In genomic region chr11:118042791-118043190, GRCh38 we compare ENCODE assay signal across 27 cellular contexts. TPM values are rescaled to one million over a fixed set of nuclear protein-coding genes. Genes with fewer than 3 reads are reported as not detected.
A peak's percentile ranks its signal among the peaks of the same experiment; 100 is the strongest.
DNase-seq lines count a peak whose midpoint lies in the region; ATAC-seq, FAIRE-seq and TF ChIP-seq lines count a peak whose summit lies in the region.
"Had no signal": no experiment of that assay in that cellular context is flagged by ENCODE, and none has a peak within 500 bp of the region (broad histone marks: within the 10 kb centered on the region; RNA-seq: fewer than 3 reads in every experiment).

No MANE protein-coding gene starts in this region.

- no peak overlapping the region for H3K4me2 ChIP-seq in K562 (ENCODE audit: insufficient read depth, low read length)

- no peak overlapping the region for H3K4me3 ChIP-seq in K562
- H3K4me3 ChIP-seq: HAP-1, left lung, MG63, SJSA1, vagina had no signal

- no peak for TF ChIP-seq RAD21 in K562 (CRISPR knock-in tag; conservative IDR thresholded peaks at IDR 0.05 in 1 of 2, IDR thresholded peaks at IDR 0.05 in 1 of 2)

- no peaks in the 10 kb centered on the region for H3K36me3 Mint-ChIP-seq in natural killer cell treated with Interleukin-12 subunit alpha and Interleukin-12 subunit beta and Interleukin-15 and Interleukin-18, amount 100 ng/mL, for 72 hours
- H3K36me3 Mint-ChIP-seq in natural killer cell (no peaks in the 10 kb centered on the region), T-cell (peaks cover 5% of the 10 kb centered on the region)

- no peak overlapping the region for H3K9ac ChIP-seq in K562 (ENCODE audit: insufficient read depth in 1 of 2, low read depth in 2 of 2, low read length in 2 of 2)

- in situ Hi-C loops in K562 (cut with MboI), result no loop called here

- H4K20me1 ChIP-seq in K562 (replicated peaks; ENCODE audit: control insufficient read depth, insufficient read depth, low read length), result no peaks in the 10 kb centered on the region

- no peaks in the 10 kb centered on the region for H3K9me3 Mint-ChIP-seq in natural killer cell treated with Interleukin-12 subunit alpha and Interleukin-12 subunit beta and Interleukin-15 and Interleukin-18, amount 100 ng/mL, for 72 hours
- H3K9me3 Mint-ChIP-seq in natural killer cell (no peaks in the 10 kb centered on the region), T-cell (no peaks in the 10 kb centered on the region)
- H3K9me3 Mint-ChIP-seq: activated B cell treated with CpG ODN at 0.5 μM for 24 hours, neural crest cell had no signal

- peak overlapping the region; percentile 17 to 70 for H3K27ac Mint-ChIP-seq in natural killer cell treated with Interleukin-12 subunit alpha and Interleukin-12 subunit beta and Interleukin-15 and Interleukin-18, amount 100 ng/mL, for 72 hours
- H3K27ac Mint-ChIP-seq in natural killer cell (no peak overlapping the region), T-cell (peak overlapping the region; percentile 87 to 88)
- H3K27ac Mint-ChIP-seq: activated B cell treated with CpG ODN at 0.5 μM for 24 hours, progenitor cell of endocrine pancreas had no signal

- intact Hi-C loops in natural killer cell (cut with micrococcal nuclease) (no loop called here), K562 (cut with micrococcal nuclease) (no loop called here)

- DNase-seq in natural killer cell treated with Interleukin-12 subunit alpha and Interleukin-12 subunit beta and Interleukin-15 and Interleukin-18, amount 100 ng/mL, for 72 hours (ENCODE audit: low spot score), result no peak
- DNase-seq in natural killer cell (no peak), T-cell (no peak), K562 (ENCODE audit: extremely low read depth in 1 of 4, low spot score in 3 of 4) (no peak), T1000 (lab: John Stamatoyannopoulos, UW) (no peak), inferior parietal cortex (ENCODE audit: extremely low spot score) (no peak)
- DNase-seq: activated B cell treated with CpG ODN at 0.5 μM for 24 hours, activated gamma-delta T cell, cerebellar nuclear complex, DMS53, foreskin keratinocyte, GF-D8, left lung, MG63, NCI-H1436 treated with DMSO at 0.1 percent for 48 hours, NCI-H510A treated with DMSO at 0.1 percent for 48 hours, T-helper 9 cell had no signal

- H3K27ac ChIP-seq in K562 (ENCODE audit: extremely low read depth, low read depth, low read length), result no peak overlapping the region
- H3K27ac ChIP-seq: foreskin keratinocyte, left lung, SJSA1, vagina had no signal

- H3K79me2 ChIP-seq in K562 (ENCODE audit: control insufficient read depth, insufficient read depth, low read length), result no peaks in the 10 kb centered on the region

- no peak for TF ChIP-seq EP300 in K562 (IDR thresholded peaks at IDR 0.05; ENCODE audit: low read length)

- H3K4me1 Mint-ChIP-seq in natural killer cell treated with Interleukin-12 subunit alpha and Interleukin-12 subunit beta and Interleukin-15 and Interleukin-18, amount 100 ng/mL, for 72 hours (ENCODE audit: low read depth in 2 of 2), result peaks cover 38 to 57% of the 10 kb centered on the region in 2 donors
- peaks cover 41 to 48% of the 10 kb centered on the region in 2 donors for H3K4me1 Mint-ChIP-seq in natural killer cell
- peaks cover 72 to 85% (median 78%) of the 10 kb centered on the region in 3 donors for H3K4me1 Mint-ChIP-seq in T-cell

- H3K9me3 ChIP-seq in K562 (replicated peaks; ENCODE audit: control insufficient read depth, insufficient read depth, low read depth, low read length), result no peaks in the 10 kb centered on the region
- H3K9me3 ChIP-seq: HAP-1, left lung, MG63, SJSA1, vagina had no signal

- H3K9me1 ChIP-seq in K562 (ENCODE audit: control insufficient read depth, insufficient read depth, low read length), result no peaks in the 10 kb centered on the region

- no peak for TF ChIP-seq CTCF in natural killer cell (IDR thresholded peaks at IDR 0.05)
- no peak for TF ChIP-seq CTCF in K562 (IDR thresholded peaks at IDR 0.05 in 2 of 3, conservative IDR thresholded peaks at IDR 0.05 in 1 of 3; ENCODE audit: insufficient read depth in 2 of 3, low read depth in 1 of 3, low read length in 3 of 3)

- no peak overlapping the region for H3K4me3 Mint-ChIP-seq in natural killer cell treated with Interleukin-12 subunit alpha and Interleukin-12 subunit beta and Interleukin-15 and Interleukin-18, amount 100 ng/mL, for 72 hours
- H3K4me3 Mint-ChIP-seq in natural killer cell, result no peak overlapping the region
- H3K4me3 Mint-ChIP-seq in T-cell, result peak overlapping the region in 1 of 3 donors; percentile 43
- H3K4me3 Mint-ChIP-seq: activated B cell treated with CpG ODN at 0.5 μM for 24 hours, neural crest cell had no signal

- CTCF ChIA-PET in T-cell (lab: Charles Lee), result no interaction called here
- CTCF ChIA-PET in K562 (lab: Yijun Ruan, JAX; ENCODE audit: low intra/inter-chr PET ratio), result no interaction called here

- H3K27me3 ChIP-seq in K562 (ENCODE audit: control insufficient read depth in 2 of 2, insufficient read depth in 2 of 2, low read length in 2 of 2), result no peaks in the 10 kb centered on the region
- H3K27me3 ChIP-seq: left lung, MG63, SJSA1, vagina had no signal

- POLR2A ChIA-PET in T-cell (lab: Charles Lee), result no interaction called here
- POLR2A ChIA-PET in K562 (lab: Yijun Ruan, JAX), result interaction anchor here (0.5 kb wide), 1 partner anchor 96 kb away, joined by 3 read pairs; no protein-coding TSS in a partner anchor

- no TSS peak for BruUV-seq in K562 (replicated peaks; lab: Mats Ljungman, UMichigan)

- no peak for TF ChIP-seq POLR2A in K562 (conservative IDR thresholded peaks at IDR 0.05)

- no peaks in the 10 kb centered on the region for H3K36me3 ChIP-seq in K562 (ENCODE audit: control insufficient read depth, insufficient read depth, low read length)
- H3K36me3 ChIP-seq: HAP-1, left lung, MG63, SJSA1, vagina had no signal

- no peak for ATAC-seq in natural killer cell treated with Interleukin-12 subunit alpha and Interleukin-12 subunit beta and Interleukin-15 and Interleukin-18, amount 100 ng/mL, for 72 hours
- ATAC-seq in natural killer cell, result no peak
- peak in 1 of 4 experiments; percentile 24 for ATAC-seq in T-cell (replicated peaks in 1 of 4)
- ATAC-seq in K562, result no peak
- ATAC-seq in GM18870 (IDR thresholded peaks at IDR 0.05; ENCODE audit: unreplicated experiment), result no peak
- ATAC-seq: foreskin keratinocyte, left lung had no signal

- H3K27me3 Mint-ChIP-seq in natural killer cell treated with Interleukin-12 subunit alpha and Interleukin-12 subunit beta and Interleukin-15 and Interleukin-18, amount 100 ng/mL, for 72 hours, result no peaks in the 10 kb centered on the region
- H3K27me3 Mint-ChIP-seq in natural killer cell (ENCODE audit: low read depth in 2 of 2), result no peaks in the 10 kb centered on the region
- no peaks in the 10 kb centered on the region for H3K27me3 Mint-ChIP-seq in T-cell
- H3K27me3 Mint-ChIP-seq: activated B cell treated with CpG ODN at 0.5 μM for 24 hours had no signal

- WGBS in K562 (ENCODE audit: insufficient coverage, low coverage, missing lambda C conversion rate), result 48% methylated on average over 4 of the region's 4 CpGs

- FAIRE-seq in K562 (lab: Jason Lieb, UNC), result peak; percentile 56
- FAIRE-seq: astrocyte, RCC 7860 had no signal

- H2AFZ ChIP-seq in K562 (ENCODE audit: low read depth, low read length), result no peak overlapping the region; the same call in 1 of the 2 replicates

- peaks cover 0 to 9% of the 10 kb centered on the region in 2 experiments; a peak in 2 of 5 replicates for H3K4me1 ChIP-seq in K562 (replicated peaks in 1 of 2; ENCODE audit: control insufficient read depth in 2 of 2, insufficient read depth in 2 of 2, low read length in 2 of 2)
- H3K4me1 ChIP-seq: HAP-1, left lung, SJSA1, vagina had no signal

RNA-seq across cellular contexts. Expression of gene TMPRSS4, which starts 34.1 kb away (rescaled TPM):
- total RNA-seq in natural killer cell treated with Interleukin-12 subunit alpha and Interleukin-12 subunit beta and Interleukin-15 and Interleukin-18, amount 100 ng/mL, for 72 hours, result under 1 TPM in 1 of 2 donors, not detected in 1; 0.19 TPM
- total RNA-seq in natural killer cell (not detected), T-cell (under 1 TPM in 2 of 5 donors, not detected in 3; 0.51 to 0.66 TPM), K562 (2014; rRNA removed) (4.1 and 5.8 TPM in 2 replicates), K562 (2014; rRNA removed; fragmentation: Illumina TruSeq; extraction: Trizol) (4.0 and 6.3 TPM in 2 replicates), K562 (2015; rRNA removed; fragmentation: Illumina TruSeq; extraction: Trizol) (5.0 and 6.1 TPM in 2 replicates), K562 (2021) (6.6 and 7.4 TPM in 2 replicates)
- total RNA-seq in K562 (2011; cell fraction: chromatin; rRNA removed; ENCODE audit: low replicate concordance), result 35.2 and 37.9 TPM in 2 replicates
- 17.8 and 21.7 TPM in 2 replicates for total RNA-seq in K562 (2011; cell fraction: nucleolus; rRNA removed)
- total RNA-seq in K562 (2011; cell fraction: nucleoplasm; rRNA removed), result 26.9 and 32.4 TPM in 2 replicates
- polyA plus RNA-seq in K562 (2011; rRNA removed) (4.0 and 10.0 TPM in 2 replicates), K562 (2014; fragmentation: Illumina TruSeq; extraction: Trizol) (6.4 and 7.5 TPM in 2 replicates), K562 (2014; fragmentation: Nextera tagmentation; extraction: Ambion mirVana) (1 to 10 TPM; 4.4 to 5.6 TPM), K562 (2014; rRNA removed) (6.2 and 11.5 TPM in 2 replicates)
- polyA plus RNA-seq in K562 (2011; cell fraction: cytosol; rRNA removed), result 2.2 and 9.8 TPM in 2 replicates
- polyA plus RNA-seq in K562 (2011; cell fraction: nucleus; rRNA removed), result 5.6 and 26.1 TPM in 2 replicates
- polyA plus RNA-seq in K562 (2012), result 6.6 and 19.9 TPM in 2 replicates
- 3.2 and 7.7 TPM in 2 replicates for polyA minus RNA-seq in K562 (2011; rRNA and poly(A)+ RNA removed)
- 6.5 TPM in 1 of 2 replicates, not detected in the other for polyA minus RNA-seq in K562 (2011; cell fraction: cytosol; rRNA and poly(A)+ RNA removed)
- polyA minus RNA-seq in K562 (2011; cell fraction: nucleus; rRNA and poly(A)+ RNA removed), result 2.0 and 7.1 TPM in 2 replicates
- total RNA-seq: activated B cell treated with CpG ODN at 0.5 μM for 24 hours, astrocyte, neural crest cell, SJSA1 had no signal

RNA-seq across cellular contexts. Expression of gene SMIM35, which starts 44.0 kb away (rescaled TPM):
- not detected for total RNA-seq in natural killer cell treated with Interleukin-12 subunit alpha and Interleukin-12 subunit beta and Interleukin-15 and Interleukin-18, amount 100 ng/mL, for 72 hours
- total RNA-seq in natural killer cell (under 1 TPM; 0.30 to 0.68 (median 0.33) TPM), T-cell (1 to 10 TPM in 1 of 5 donors, under 1 TPM in 4; 0.28 to 1.0 (median 0.36) TPM), K562 (2014; rRNA removed) (not detected in 2 replicates), K562 (2014; rRNA removed; fragmentation: Illumina TruSeq; extraction: Trizol) (not detected in 2 replicates), K562 (2015; rRNA removed; fragmentation: Illumina TruSeq; extraction: Trizol) (not detected in 2 replicates), K562 (2021) (not detected in 2 replicates)
- not detected in 2 replicates for total RNA-seq in K562 (2011; cell fraction: chromatin; rRNA removed; ENCODE audit: low replicate concordance)
- 0.13 and 0.17 TPM in 2 replicates for total RNA-seq in K562 (2011; cell fraction: nucleolus; rRNA removed)
- 0.31 TPM in 1 of 2 replicates, not detected in the other for total RNA-seq in K562 (2011; cell fraction: nucleoplasm; rRNA removed)
- polyA plus RNA-seq in K562 (2011; rRNA removed) (0.03 TPM in 1 of 2 replicates, not detected in the other), K562 (2014; fragmentation: Illumina TruSeq; extraction: Trizol) (not detected in 2 replicates), K562 (2014; fragmentation: Nextera tagmentation; extraction: Ambion mirVana) (under 1 TPM in 1 of 2 experiments, not detected in 1; 0.03 TPM), K562 (2014; rRNA removed) (not detected in 2 replicates)
- 0.01 and 0.03 TPM in 2 replicates for polyA plus RNA-seq in K562 (2011; cell fraction: cytosol; rRNA removed)
- 0.03 and 0.06 TPM in 2 replicates for polyA plus RNA-seq in K562 (2011; cell fraction: nucleus; rRNA removed)
- polyA plus RNA-seq in K562 (2012), result 0.10 TPM in 1 of 2 replicates, not detected in the other
- polyA minus RNA-seq in K562 (2011; rRNA and poly(A)+ RNA removed), result not detected in 2 replicates
- 0.36 TPM in 1 of 2 replicates, not detected in the other for polyA minus RNA-seq in K562 (2011; cell fraction: cytosol; rRNA and poly(A)+ RNA removed)
- polyA minus RNA-seq in K562 (2011; cell fraction: nucleus; rRNA and poly(A)+ RNA removed), result 0.11 and 0.13 TPM in 2 replicates
- total RNA-seq: astrocyte, epithelial cell of proximal tubule, foreskin keratinocyte, left lung, neural crest cell, progenitor cell of endocrine pancreas, SJSA1, temporal lobe, vagina had no signal
- polyA plus RNA-seq: foreskin keratinocyte had no signal

RNA-seq across cellular contexts. Expression of gene IL10RA, which starts 56.6 kb away (rescaled TPM):
- total RNA-seq in natural killer cell treated with Interleukin-12 subunit alpha and Interleukin-12 subunit beta and Interleukin-15 and Interleukin-18, amount 100 ng/mL, for 72 hours, result 10 to 100 TPM; 59.8 to 83.6 TPM
- total RNA-seq in natural killer cell, result 100 to 1,000 TPM; 263 to 286 (median 268) TPM
- 100 to 1,000 TPM; 195 to 450 (median 375) TPM for total RNA-seq in T-cell
- 33.8 and 58.3 TPM in 2 replicates for total RNA-seq in K562 (2011; cell fraction: chromatin; rRNA removed; ENCODE audit: low replicate concordance)
- 34.2 and 42.5 TPM in 2 replicates for total RNA-seq in K562 (2011; cell fraction: nucleolus; rRNA removed)
- 41.9 and 43.4 TPM in 2 replicates for total RNA-seq in K562 (2011; cell fraction: nucleoplasm; rRNA removed)
- 2.9 and 3.5 TPM in 2 replicates for total RNA-seq in K562 (2014; rRNA removed)
- total RNA-seq in K562 (2014; rRNA removed; fragmentation: Illumina TruSeq; extraction: Trizol), result 2.0 and 2.9 TPM in 2 replicates
- total RNA-seq in K562 (2015; rRNA removed; fragmentation: Illumina TruSeq; extraction: Trizol), result 1.4 and 2.1 TPM in 2 replicates
- 4.6 and 4.9 TPM in 2 replicates for total RNA-seq in K562 (2021)
- polyA plus RNA-seq in K562 (2011; rRNA removed), result 15.4 and 17.3 TPM in 2 replicates
- polyA plus RNA-seq in K562 (2011; cell fraction: cytosol; rRNA removed), result 9.1 and 23.9 TPM in 2 replicates
- polyA plus RNA-seq in K562 (2011; cell fraction: nucleus; rRNA removed), result 18.2 and 38.1 TPM in 2 replicates
- 3.8 and 12.5 TPM in 2 replicates for polyA plus RNA-seq in K562 (2012)
- polyA plus RNA-seq in K562 (2014; fragmentation: Illumina TruSeq; extraction: Trizol), result 4.0 and 4.5 TPM in 2 replicates
- polyA plus RNA-seq in K562 (2014; fragmentation: Nextera tagmentation; extraction: Ambion mirVana), result under 1 TPM; 0.17 to 0.48 TPM
- polyA plus RNA-seq in K562 (2014; rRNA removed), result 2.7 and 3.6 TPM in 2 replicates
- 19.8 and 20.3 TPM in 2 replicates for polyA minus RNA-seq in K562 (2011; rRNA and poly(A)+ RNA removed)
- 7.5 and 11.4 TPM in 2 replicates for polyA minus RNA-seq in K562 (2011; cell fraction: cytosol; rRNA and poly(A)+ RNA removed)
- polyA minus RNA-seq in K562 (2011; cell fraction: nucleus; rRNA and poly(A)+ RNA removed), result 24.1 and 28.3 TPM in 2 replicates
- total RNA-seq: SJSA1 had no signal
- polyA plus RNA-seq: foreskin keratinocyte had no signal

Comparison
In these comparisons a context has a peak if more than half of its experiments do, and no peak if none do; other contexts are left out.
1. H3K27ac Mint-ChIP-seq: peak in natural killer cell treated with Interleukin-12 subunit alpha and Interleukin-12 subunit beta and Interleukin-15 and Interleukin-18, amount 100 ng/mL, for 72 hours (2 of 2) and T-cell (2 of 2); none in natural killer cell (0 of 2).